8 cellular contexts compared by ENCODE assay signal in the genomic region with DNA sequence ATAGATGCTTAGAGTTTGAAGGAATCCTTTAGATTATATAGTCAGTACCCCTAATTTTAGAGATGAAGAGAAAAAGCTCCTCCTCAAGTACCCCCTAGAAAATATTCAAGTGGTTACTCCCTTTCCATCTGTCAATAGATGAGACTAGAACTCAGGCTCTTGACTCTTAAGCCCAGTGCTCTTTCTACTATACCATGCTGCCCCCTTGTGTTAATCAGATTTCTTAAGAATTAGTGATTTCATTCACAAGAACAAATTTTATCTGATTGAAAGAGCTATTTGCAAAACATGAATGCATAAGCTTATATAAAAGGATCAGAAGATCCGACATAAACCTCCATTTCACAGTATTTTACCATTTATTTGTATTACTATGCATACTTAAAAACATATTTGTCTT.
DNase-seq lines count a peak whose midpoint lies in the region; FAIRE-seq and TF ChIP-seq lines count a peak whose summit lies in the region.

No MANE protein-coding gene starts in this region.

- H3K27ac ChIP-seq in hepatocyte, result no peak overlapping the region

- no peaks in the 10 kb centered on the region for H3K4me1 ChIP-seq in hepatocyte (ENCODE audit: insufficient read depth)

- H3K4me2 ChIP-seq in hepatocyte, result no peak overlapping the region

- no peak overlapping the region for H2AFZ ChIP-seq in hepatocyte

- no peak overlapping the region for H3K4me3 ChIP-seq in hepatocyte
- no peak overlapping the region for H3K4me3 ChIP-seq in MG63

- WGBS in hepatocyte (ENCODE audit: low lambda C conversion rate, missing lambda C conversion rate), result 72% methylated on average over 1 of the region's 1 CpG

- peak; percentile 51 for TF ChIP-seq CTCF in hepatocyte (IDR thresholded peaks at IDR 0.05; ENCODE audit: poor library complexity)

- H3K27me3 ChIP-seq in hepatocyte (no peaks in the 10 kb centered on the region), MG63 (no peaks in the 10 kb centered on the region)

- DNase-seq in M059J (ENCODE audit: low read depth), result peak; percentile 38
- DNase-seq in SK-N-DZ (ENCODE audit: low spot score), result peak; percentile 10
- DNase-seq in hepatocyte (ENCODE audit: low spot score), result peak; percentile 53
- DNase-seq in MG63, result no peak
- no peak for DNase-seq in activated gamma-delta T cell treated with Interleukin-2 at 50 U/mL for 16 hours
- no peak for DNase-seq in GF-D8 (lab: John Stamatoyannopoulos, UW)
- no peak for DNase-seq in stimulated activated CD8-positive, alpha-beta memory T cell treated with anti-CD3 and anti-CD28 coated beads, Interleukin-4, amount 100 ng/mL, for 48 hours

- no peaks in the 10 kb centered on the region for H3K79me2 ChIP-seq in hepatocyte

- H4K20me1 ChIP-seq in hepatocyte (ENCODE audit: insufficient read depth, poor library complexity, severe bottlenecking), result no peaks in the 10 kb centered on the region

- H3K9me3 ChIP-seq in hepatocyte (ENCODE audit: low read depth) (no peaks in the 10 kb centered on the region), MG63 (no peaks in the 10 kb centered on the region)

- H3K36me3 ChIP-seq in hepatocyte (replicated peaks; ENCODE audit: insufficient read depth, low read depth) (no peaks in the 10 kb centered on the region), MG63 (no peaks in the 10 kb centered on the region)

- FAIRE-seq in G401.6 (lab: Jason Lieb, UNC), result peak; percentile 17

- H3K9me2 ChIP-seq in hepatocyte (replicated peaks; ENCODE audit: insufficient read depth), result no peaks in the 10 kb centered on the region

Comparison
In these comparisons a context has a peak if more than half of its experiments do, and no peak if none do; other contexts are left out.
1. DNase-seq: peak in M059J (single experiment), SK-N-DZ (single experiment) and hepatocyte (single experiment); none in MG63 (single experiment), activated gamma-delta T cell treated with Interleukin-2 at 50 U/mL for 16 hours (single experiment), GF-D8 (single experiment) and stimulated activated CD8-positive, alpha-beta memory T cell treated with anti-CD3 and anti-CD28 coated beads, Interleukin-4, amount 100 ng/mL, for 48 hours (single experiment).